Comparison of ENCODE assay signal across 27 cellular contexts in the genomic region with DNA sequence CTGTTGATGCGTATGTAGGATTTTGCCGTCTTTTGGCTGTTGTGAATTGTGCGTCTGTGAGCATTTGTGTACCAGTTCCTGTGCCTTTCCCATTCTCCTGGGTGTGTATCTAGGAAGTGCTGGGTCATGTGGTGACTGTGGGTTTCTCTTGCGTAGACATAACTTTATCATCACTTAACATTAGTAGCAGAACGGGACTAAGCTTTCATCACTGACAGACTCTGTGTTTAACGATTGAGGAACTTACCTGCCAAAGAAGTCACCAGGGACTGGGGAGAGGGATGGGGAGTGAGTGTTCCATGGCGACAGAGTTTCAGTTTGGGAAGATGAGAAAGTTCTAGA. TPM values are rescaled to one million over a fixed set of nuclear protein-coding genes. Genes with fewer than 3 reads are reported as not detected.
DNase-seq lines count a peak whose midpoint lies in the region; ATAC-seq, FAIRE-seq and TF ChIP-seq lines count a peak whose summit lies in the region.
"Had no signal": no experiment of that assay in that cellular context is flagged by ENCODE, and none has a peak within 500 bp of the region (broad histone marks: within the 10 kb centered on the region; RNA-seq: fewer than 3 reads in every experiment).

No MANE protein-coding gene starts in this region.

- intact Hi-C loops in K562 (cut with micrococcal nuclease), result no loop called here

- no peak overlapping the region for H3K4me3 Mint-ChIP-seq in activated T-cell treated with anti-CD3 and anti-CD28 coated beads, Interleukin-2, amount 50 U/mL, for 24 hours
- H3K4me3 Mint-ChIP-seq: central memory CD8-positive, alpha-beta T cell had no signal

- in situ Hi-C loops in K562 (cut with MboI), result no loop called here

- H3K9me3 ChIP-seq in K562 (replicated peaks; ENCODE audit: control insufficient read depth, insufficient read depth, low read depth, low read length), result no peaks in the 10 kb centered on the region
- H3K9me3 ChIP-seq: BE2C, heart left ventricle, lower lobe of right lung, MG63 had no signal

- TF ChIP-seq RAD21 in K562 (CRISPR knock-in tag; conservative IDR thresholded peaks at IDR 0.05 in 1 of 2, IDR thresholded peaks at IDR 0.05 in 1 of 2), result no peak

- H3K4me1 ChIP-seq in K562 (replicated peaks in 1 of 2; ENCODE audit: control insufficient read depth in 2 of 2, insufficient read depth in 2 of 2, low read length in 2 of 2), result peaks cover 19 to 80% of the 10 kb centered on the region in 2 experiments

- TF ChIP-seq EP300 in K562 (IDR thresholded peaks at IDR 0.05; ENCODE audit: low read length), result peak; percentile 35

- no peaks in the 10 kb centered on the region for H3K27me3 Mint-ChIP-seq in activated T-cell treated with anti-CD3 and anti-CD28 coated beads, Interleukin-2, amount 50 U/mL, for 24 hours
- H3K27me3 Mint-ChIP-seq: central memory CD8-positive, alpha-beta T cell had no signal

- no TSS peak for BruUV-seq in K562 (replicated peaks; lab: Mats Ljungman, UMichigan)

- CTCF ChIA-PET in K562 (lab: Yijun Ruan, JAX; ENCODE audit: low intra/inter-chr PET ratio) (interaction anchor here (0.6 kb wide), 1 partner anchor 48 kb away, joined by 3 read pairs; no protein-coding TSS in a partner anchor), HEK293T (lab: Yijun Ruan, JAX) (no interaction called here)

- ATAC-seq in K562, result peak; percentile 56
- ATAC-seq in HG03571 (IDR thresholded peaks at IDR 0.05; ENCODE audit: unreplicated experiment), result no peak
- ATAC-seq: GM12878, heart left ventricle, lower lobe of right lung had no signal

- peak overlapping the region; percentile 78 for H3K4me2 ChIP-seq in K562 (ENCODE audit: insufficient read depth, low read length)

- peaks cover 60% of the 10 kb centered on the region for H3K79me2 ChIP-seq in K562 (ENCODE audit: control insufficient read depth, insufficient read depth, low read length)

- H4K20me1 ChIP-seq in K562 (replicated peaks; ENCODE audit: control insufficient read depth, insufficient read depth, low read length), result peaks cover 12% of the 10 kb centered on the region

- H3K9me3 Mint-ChIP-seq in activated T-cell treated with anti-CD3 and anti-CD28 coated beads, Interleukin-2, amount 50 U/mL, for 24 hours, result no peaks in the 10 kb centered on the region
- H3K9me3 Mint-ChIP-seq: central memory CD8-positive, alpha-beta T cell had no signal

- 8% methylated on average over 7 of the region's 7 CpGs for WGBS in K562 (ENCODE audit: insufficient coverage, low coverage, missing lambda C conversion rate)

- no peak; the same call in 1 of the 2 replicates for TF ChIP-seq POLR2A in K562 (conservative IDR thresholded peaks at IDR 0.05)

- peaks cover 39% of the 10 kb centered on the region for H3K36me3 Mint-ChIP-seq in activated T-cell treated with anti-CD3 and anti-CD28 coated beads, Interleukin-2, amount 50 U/mL, for 24 hours (ENCODE audit: low read depth)

- peak overlapping the region; percentile 53 for H2AFZ ChIP-seq in K562 (ENCODE audit: low read depth, low read length)

- peaks cover 48% of the 10 kb centered on the region; the same call in 1 of the 3 replicates for H3K36me3 ChIP-seq in K562 (ENCODE audit: control insufficient read depth, insufficient read depth, low read length)
- H3K36me3 ChIP-seq: MG63 had no signal

- H3K27ac ChIP-seq in K562 (ENCODE audit: extremely low read depth, low read depth, low read length), result peak overlapping the region; percentile 86
- H3K27ac ChIP-seq: heart left ventricle, lower lobe of right lung had no signal

- TF ChIP-seq CTCF in K562 (IDR thresholded peaks at IDR 0.05 in 2 of 3, conservative IDR thresholded peaks at IDR 0.05 in 1 of 3; ENCODE audit: insufficient read depth in 2 of 3, low read depth in 1 of 3, low read length in 3 of 3), result no peak

- no peak for FAIRE-seq in K562 (lab: Jason Lieb, UNC)
- FAIRE-seq: GM12878 had no signal

- peak overlapping the region; percentile 49 to 88 for H3K9ac ChIP-seq in K562 (ENCODE audit: insufficient read depth in 1 of 2, low read depth in 2 of 2, low read length in 2 of 2)

- no peaks in the 10 kb centered on the region for H3K27me3 ChIP-seq in K562 (ENCODE audit: control insufficient read depth in 2 of 2, insufficient read depth in 2 of 2, low read length in 2 of 2)
- H3K27me3 ChIP-seq: BE2C, heart left ventricle, MG63 had no signal

- no peak for DNase-seq in activated T-cell treated with anti-CD3 and anti-CD28 coated beads, Interleukin-2, amount 50 U/mL, for 24 hours
- no peak for DNase-seq in activated T-cell treated with anti-CD3 and anti-CD28 coated beads, Interleukin-2, amount 50 U/mL, for 1 hour
- DNase-seq in K562 (ENCODE audit: extremely low read depth in 1 of 4, low spot score in 3 of 4), result peak in 2 of 4 experiments; percentile 67 to 75
- peak; percentile 22 for DNase-seq in kidney tubule cell (ENCODE audit: low spot score)
- no peak for DNase-seq in NCI-H2029 (lab: John Stamatoyannopoulos, UW)
- no peak for DNase-seq in HEK293T (ENCODE audit: extremely low spot score)
- DNase-seq in globus pallidus (ENCODE audit: low spot score), result no peak
- DNase-seq: activated CD4-positive, CD25-positive, alpha-beta regulatory T cell; activated effector memory CD4-positive, alpha-beta T cell treated with anti-CD3 and anti-CD28 coated beads, Interleukin-2, amount 50 U/mL, for 16 hours; DMS 273 treated with DMSO at 0.1 percent for 48 hours; GDM1; heart left ventricle; lower lobe of right lung; MG63; NCI-H2081; NCI-H510A treated with DMSO at 0.1 percent for 48 hours; SHP77 treated with DMSO at 0.1 percent for 48 hours; stimulated activated CD4-positive, alpha-beta T cell treated with anti-CD3 and anti-CD28 coated beads, Interleukin-4, amount 100 ng/mL, for 24 hours had no signal

- H3K4me3 ChIP-seq in K562, result no peak overlapping the region
- H3K4me3 ChIP-seq: GM12878, heart left ventricle, lower lobe of right lung, MG63, skin epidermis had no signal

- H3K27ac Mint-ChIP-seq in activated T-cell treated with anti-CD3 and anti-CD28 coated beads, Interleukin-2, amount 50 U/mL, for 24 hours, result peak overlapping the region; percentile 12

- H3K4me1 Mint-ChIP-seq in activated T-cell treated with anti-CD3 and anti-CD28 coated beads, Interleukin-2, amount 50 U/mL, for 24 hours (ENCODE audit: low read depth), result peaks cover 21% of the 10 kb centered on the region

- POLR2A ChIA-PET in K562 (lab: Yijun Ruan, JAX), result interaction anchor here (0.6 to 1.9 kb wide), 13 partner anchors 9 to 221 kb away, joined by 3 to 15 read pairs (median 4); a partner anchor contains a TSS
- POLR2A ChIA-PET in HEK293T (lab: Yijun Ruan, JAX), result no interaction called here

- H3K9me1 ChIP-seq in K562 (ENCODE audit: control insufficient read depth, insufficient read depth, low read length), result peaks cover 4% of the 10 kb centered on the region

RNA-seq across cellular contexts. Expression of a gene that starts 15.0 kb away (rescaled TPM):
- 50.6 and 186 TPM in 2 replicates for total RNA-seq in K562 (2011; cell fraction: chromatin; rRNA removed; ENCODE audit: low replicate concordance)
- total RNA-seq in K562 (2011; cell fraction: nucleolus; rRNA removed), result 95.1 and 105 TPM in 2 replicates
- total RNA-seq in K562 (2011; cell fraction: nucleoplasm; rRNA removed), result 50.0 and 65.9 TPM in 2 replicates
- 24.1 and 42.2 TPM in 2 replicates for total RNA-seq in K562 (2014; rRNA removed)
- total RNA-seq in K562 (2014; rRNA removed; fragmentation: Illumina TruSeq; extraction: Trizol), result 5.0 and 5.7 TPM in 2 replicates
- 18.0 and 22.3 TPM in 2 replicates for total RNA-seq in K562 (2015; rRNA removed; fragmentation: Illumina TruSeq; extraction: Trizol)
- 45.4 and 48.0 TPM in 2 replicates for total RNA-seq in K562 (2021)
- polyA plus RNA-seq in K562 (2011; rRNA removed), result 22.2 and 37.4 TPM in 2 replicates
- 18.2 and 33.8 TPM in 2 replicates for polyA plus RNA-seq in K562 (2011; cell fraction: cytosol; rRNA removed)
- polyA plus RNA-seq in K562 (2011; cell fraction: nucleus; rRNA removed), result 112 and 152 TPM in 2 replicates
- 39.8 and 40.4 TPM in 2 replicates for polyA plus RNA-seq in K562 (2012)
- 21.6 and 40.6 TPM in 2 replicates for polyA plus RNA-seq in K562 (2014; fragmentation: Illumina TruSeq; extraction: Trizol)
- under 1 TPM; 0.18 to 0.28 TPM for polyA plus RNA-seq in K562 (2014; fragmentation: Nextera tagmentation; extraction: Ambion mirVana)
- polyA plus RNA-seq in K562 (2014; rRNA removed), result 23.6 and 30.6 TPM in 2 replicates
- polyA minus RNA-seq in K562 (2011; rRNA and poly(A)+ RNA removed), result 6.9 and 8.2 TPM in 2 replicates
- 32.1 and 44.7 TPM in 2 replicates for polyA minus RNA-seq in K562 (2011; cell fraction: cytosol; rRNA and poly(A)+ RNA removed)
- 18.8 and 33.2 TPM in 2 replicates for polyA minus RNA-seq in K562 (2011; cell fraction: nucleus; rRNA and poly(A)+ RNA removed)

RNA-seq across cellular contexts. Expression of a gene that starts 17.9 kb away (rescaled TPM):
- not detected in 2 replicates for total RNA-seq in K562 (2011; cell fraction: chromatin; rRNA removed; ENCODE audit: low replicate concordance)
- total RNA-seq in K562 (2011; cell fraction: nucleolus; rRNA removed), result not detected in 2 replicates
- total RNA-seq in K562 (2011; cell fraction: nucleoplasm; rRNA removed), result not detected in 2 replicates
- total RNA-seq in K562 (2014; rRNA removed) (not detected in 2 replicates), K562 (2014; rRNA removed; fragmentation: Illumina TruSeq; extraction: Trizol) (not detected in 2 replicates), K562 (2015; rRNA removed; fragmentation: Illumina TruSeq; extraction: Trizol) (0.26 TPM in 1 of 2 replicates, not detected in the other), K562 (2021) (0.29 and 0.66 TPM in 2 replicates)
- polyA plus RNA-seq in K562 (2011; rRNA removed) (not detected in 2 replicates), K562 (2014; fragmentation: Illumina TruSeq; extraction: Trizol) (not detected in 2 replicates), K562 (2014; fragmentation: Nextera tagmentation; extraction: Ambion mirVana) (not detected), K562 (2014; rRNA removed) (not detected in 2 replicates)
- not detected in 2 replicates for polyA plus RNA-seq in K562 (2011; cell fraction: cytosol; rRNA removed)
- polyA plus RNA-seq in K562 (2011; cell fraction: nucleus; rRNA removed), result 0.53 TPM in 1 of 2 replicates, not detected in the other
- polyA plus RNA-seq in K562 (2012), result 0.44 and 0.68 TPM in 2 replicates
- polyA minus RNA-seq in K562 (2011; rRNA and poly(A)+ RNA removed), result not detected in 2 replicates
- not detected in 2 replicates for polyA minus RNA-seq in K562 (2011; cell fraction: cytosol; rRNA and poly(A)+ RNA removed)
- polyA minus RNA-seq in K562 (2011; cell fraction: nucleus; rRNA and poly(A)+ RNA removed), result not detected in 2 replicates
- total RNA-seq: A172, fibroblast of lung, myocyte had no signal
- polyA plus RNA-seq: fibroblast of lung, heart left ventricle had no signal

RNA-seq across cellular contexts. Expression of a gene that starts 20.6 kb away (rescaled TPM):
- 1.7 and 7.3 TPM in 2 replicates for total RNA-seq in K562 (2011; cell fraction: chromatin; rRNA removed; ENCODE audit: low replicate concordance)
- total RNA-seq in K562 (2011; cell fraction: nucleolus; rRNA removed), result 15.4 and 16.5 TPM in 2 replicates
- total RNA-seq in K562 (2011; cell fraction: nucleoplasm; rRNA removed), result 6.7 and 6.9 TPM in 2 replicates
- total RNA-seq in K562 (2014; rRNA removed), result 47.2 and 58.7 TPM in 2 replicates
- total RNA-seq in K562 (2014; rRNA removed; fragmentation: Illumina TruSeq; extraction: Trizol), result 1.1 and 1.8 TPM in 2 replicates
- 10.4 and 10.6 TPM in 2 replicates for total RNA-seq in K562 (2015; rRNA removed; fragmentation: Illumina TruSeq; extraction: Trizol)
- total RNA-seq in K562 (2021), result 21.4 and 31.0 TPM in 2 replicates
- 5.1 and 6.3 TPM in 2 replicates for polyA plus RNA-seq in K562 (2011; rRNA removed)
- 7.6 and 28.6 TPM in 2 replicates for polyA plus RNA-seq in K562 (2011; cell fraction: cytosol; rRNA removed)
- 4.8 and 12.7 TPM in 2 replicates for polyA plus RNA-seq in K562 (2011; cell fraction: nucleus; rRNA removed)
- 15.9 and 28.3 TPM in 2 replicates for polyA plus RNA-seq in K562 (2012)
- 1.2 and 8.2 TPM in 2 replicates for polyA plus RNA-seq in K562 (2014; fragmentation: Illumina TruSeq; extraction: Trizol)
- polyA plus RNA-seq in K562 (2014; fragmentation: Nextera tagmentation; extraction: Ambion mirVana), result under 1 TPM; 0.14 to 0.15 TPM
- polyA plus RNA-seq in K562 (2014; rRNA removed), result 31.2 and 32.8 TPM in 2 replicates
- 1.1 and 2.0 TPM in 2 replicates for polyA minus RNA-seq in K562 (2011; rRNA and poly(A)+ RNA removed)
- 10.9 and 15.2 TPM in 2 replicates for polyA minus RNA-seq in K562 (2011; cell fraction: cytosol; rRNA and poly(A)+ RNA removed)
- 5.5 and 6.3 TPM in 2 replicates for polyA minus RNA-seq in K562 (2011; cell fraction: nucleus; rRNA and poly(A)+ RNA removed)

RNA-seq across cellular contexts. Expression of a gene that starts 36.3 kb away (rescaled TPM):
- 80.9 and 267 TPM in 2 replicates for total RNA-seq in K562 (2011; cell fraction: chromatin; rRNA removed; ENCODE audit: low replicate concordance)
- 253 and 311 TPM in 2 replicates for total RNA-seq in K562 (2011; cell fraction: nucleolus; rRNA removed)
- total RNA-seq in K562 (2011; cell fraction: nucleoplasm; rRNA removed), result 151 and 160 TPM in 2 replicates
- total RNA-seq in K562 (2014; rRNA removed), result 99.9 and 103 TPM in 2 replicates
- 18.8 and 21.5 TPM in 2 replicates for total RNA-seq in K562 (2014; rRNA removed; fragmentation: Illumina TruSeq; extraction: Trizol)
- 34.8 and 40.7 TPM in 2 replicates for total RNA-seq in K562 (2015; rRNA removed; fragmentation: Illumina TruSeq; extraction: Trizol)
- 110 and 112 TPM in 2 replicates for total RNA-seq in K562 (2021)
- polyA plus RNA-seq in K562 (2011; rRNA removed), result 31.8 and 53.9 TPM in 2 replicates
- 48.2 and 140 TPM in 2 replicates for polyA plus RNA-seq in K562 (2011; cell fraction: cytosol; rRNA removed)
- 127 and 224 TPM in 2 replicates for polyA plus RNA-seq in K562 (2011; cell fraction: nucleus; rRNA removed)
- polyA plus RNA-seq in K562 (2012), result 63.5 and 81.8 TPM in 2 replicates
- 28.2 and 63.0 TPM in 2 replicates for polyA plus RNA-seq in K562 (2014; fragmentation: Illumina TruSeq; extraction: Trizol)
- polyA plus RNA-seq in K562 (2014; fragmentation: Nextera tagmentation; extraction: Ambion mirVana), result 1 to 10 TPM in 1 of 2 experiments, under 1 TPM in 1; 0.69 to 1.7 TPM
- 79.9 and 80.7 TPM in 2 replicates for polyA plus RNA-seq in K562 (2014; rRNA removed)
- 19.6 and 27.4 TPM in 2 replicates for polyA minus RNA-seq in K562 (2011; rRNA and poly(A)+ RNA removed)
- 64.0 and 66.5 TPM in 2 replicates for polyA minus RNA-seq in K562 (2011; cell fraction: cytosol; rRNA and poly(A)+ RNA removed)
- 38.5 and 38.8 TPM in 2 replicates for polyA minus RNA-seq in K562 (2011; cell fraction: nucleus; rRNA and poly(A)+ RNA removed)

RNA-seq across cellular contexts. Expression of a gene that starts 37.8 kb away (rescaled TPM):
- not detected in 2 replicates for total RNA-seq in K562 (2011; cell fraction: chromatin; rRNA removed; ENCODE audit: low replicate concordance)
- not detected in 2 replicates for total RNA-seq in K562 (2011; cell fraction: nucleolus; rRNA removed)
- total RNA-seq in K562 (2011; cell fraction: nucleoplasm; rRNA removed), result not detected in 2 replicates
- not detected in 2 replicates for total RNA-seq in K562 (2014; rRNA removed)
- total RNA-seq in K562 (2014; rRNA removed; fragmentation: Illumina TruSeq; extraction: Trizol), result not detected in 2 replicates
- not detected in 2 replicates for total RNA-seq in K562 (2015; rRNA removed; fragmentation: Illumina TruSeq; extraction: Trizol)
- not detected in 2 replicates for total RNA-seq in K562 (2021)
- polyA plus RNA-seq in K562 (2011; rRNA removed), result not detected in 2 replicates
- not detected in 2 replicates for polyA plus RNA-seq in K562 (2011; cell fraction: cytosol; rRNA removed)
- polyA plus RNA-seq in K562 (2011; cell fraction: nucleus; rRNA removed), result not detected in 2 replicates
- not detected in 2 replicates for polyA plus RNA-seq in K562 (2012)
- not detected in 2 replicates for polyA plus RNA-seq in K562 (2014; fragmentation: Illumina TruSeq; extraction: Trizol)
- not detected for polyA plus RNA-seq in K562 (2014; fragmentation: Nextera tagmentation; extraction: Ambion mirVana)
- polyA plus RNA-seq in K562 (2014; rRNA removed), result not detected in 2 replicates
- polyA minus RNA-seq in K562 (2011; rRNA and poly(A)+ RNA removed), result not detected in 2 replicates
- polyA minus RNA-seq in K562 (2011; cell fraction: cytosol; rRNA and poly(A)+ RNA removed), result not detected in 2 replicates
- not detected in 2 replicates for polyA minus RNA-seq in K562 (2011; cell fraction: nucleus; rRNA and poly(A)+ RNA removed)
- total RNA-seq: A172; fibroblast of lung; GM12878; heart left ventricle; lower lobe of right lung; myocyte; T-helper 1 cell treated with Interleukin-12 subunit alpha and Interleukin-12 subunit beta and Interleukin-4 antibody, amounts not matched to agents 30 ng/mL and 1 ng/mL, for 36 hours had no signal
- polyA plus RNA-seq: fibroblast of lung, GM12878, heart left ventricle had no signal
